ENCODE assay signal across 18 cellular contexts in genomic region chr17:4326608-4327007, GRCh38. TPM values are rescaled to one million over a fixed set of nuclear protein-coding genes. Genes with fewer than 3 reads are reported as not detected.
DNase-seq lines count a peak whose midpoint lies in the region; ATAC-seq and TF ChIP-seq lines count a peak whose summit lies in the region.
"Had no signal": no experiment of that assay in that cellular context is flagged by ENCODE, and none has a peak within 500 bp of the region (broad histone marks: within the 10 kb centered on the region; RNA-seq: fewer than 3 reads in every experiment).

No MANE protein-coding gene starts in this region.

- H3K27me3 ChIP-seq in foreskin keratinocyte (no peaks in the 10 kb centered on the region), smooth muscle cell (ENCODE audit: low read depth) (no peaks in the 10 kb centered on the region), lower lobe of right lung (ENCODE audit: low read depth) (no peaks in the 10 kb centered on the region)

- POLR2A ChIA-PET in HEK293 (lab: Yijun Ruan, JAX) = no interaction called here
- POLR2A ChIA-PET in WTC11 (lab: Charles Lee) = no interaction called here

- H3K4me3 ChIP-seq in HEK293 (ENCODE audit: low read depth, low read length) (no peak overlapping the region), smooth muscle cell (no peak overlapping the region), lower lobe of right lung (no peak overlapping the region)

- H3K36me3 Mint-ChIP-seq in WTC11 = peaks cover 11% of the 10 kb centered on the region; the same call in 1 of the 2 replicates

- H3K4me1 Mint-ChIP-seq in WTC11 = peaks cover 64% of the 10 kb centered on the region

- H3K27ac ChIP-seq in HEK293 (ENCODE audit: extremely low read depth, low read depth, low read length) = no peak overlapping the region
- peak overlapping the region; percentile 92 for H3K27ac ChIP-seq in foreskin keratinocyte
- H3K27ac ChIP-seq in smooth muscle cell (ENCODE audit: low read depth) = peak overlapping the region; percentile 97
- no peak overlapping the region for H3K27ac ChIP-seq in lower lobe of right lung
- H3K27ac ChIP-seq: HL-60 had no signal

- peaks cover 12% of the 10 kb centered on the region for H3F3A ChIP-seq in smooth muscle cell (ENCODE audit: low read depth)

- DNase-seq in WTC11 (ENCODE audit: low spot score) (no peak), foreskin keratinocyte (peak; percentile 82 to 90), smooth muscle cell (lab: John Stamatoyannopoulos, UW; ENCODE audit: unreplicated experiment) (no peak), lower lobe of right lung (no peak), SK-N-DZ (ENCODE audit: low spot score) (no peak), NCI-H748 (lab: John Stamatoyannopoulos, UW; ENCODE audit: unreplicated experiment) (no peak), SIG-M5 treated with dmso at 0.1 percent for 504 hours (lab: John Stamatoyannopoulos, UW; ENCODE audit: unreplicated experiment) (no peak)
- DNase-seq: CD4-positive, CD25-positive, alpha-beta regulatory T cell; DMS53; H9; MV-4-11; NCI-H1417 treated with DMSO at 0.1 percent for 48 hours; NCI-H2029; NCI-H2171 treated with DMSO at 0.1 percent for 48 hours; NCI-H510A had no signal

- peaks cover 6% of the 10 kb centered on the region; the same call in 1 of the 2 replicates for H3K9me3 Mint-ChIP-seq in WTC11

- H3K4me1 ChIP-seq in HEK293 (ENCODE audit: control insufficient read depth, insufficient read depth, low read length) = peaks cover 17% of the 10 kb centered on the region
- H3K4me1 ChIP-seq in foreskin keratinocyte = peaks cover 49% of the 10 kb centered on the region
- peaks cover 11% of the 10 kb centered on the region for H3K4me1 ChIP-seq in smooth muscle cell (ENCODE audit: low read depth)
- H3K4me1 ChIP-seq in lower lobe of right lung = peaks cover 11% of the 10 kb centered on the region

- no peak for TF ChIP-seq CTCF in HEK293 (tag by site-specific recombination; IDR thresholded peaks at IDR 0.05)
- TF ChIP-seq CTCF in WTC11 (IDR thresholded peaks at IDR 0.05) = no peak
- no peak for TF ChIP-seq CTCF in foreskin keratinocyte (conservative IDR thresholded peaks at IDR 0.05)
- TF ChIP-seq CTCF in smooth muscle cell (IDR thresholded peaks at IDR 0.05; ENCODE audit: borderline replicate concordance, insufficient read depth, poor library complexity, severe bottlenecking) = no peak
- no peak for TF ChIP-seq CTCF in lower lobe of right lung (IDR thresholded peaks at IDR 0.05)

- intact Hi-C loops in lower lobe of right lung (cut with DNase I) = no loop called here

- H3K79me2 ChIP-seq in smooth muscle cell (ENCODE audit: low read depth) = peaks cover 92% of the 10 kb centered on the region

- H4K20me1 ChIP-seq in smooth muscle cell (ENCODE audit: low read depth) = peaks cover 93% of the 10 kb centered on the region

- H3K4me2 ChIP-seq in smooth muscle cell = no peak overlapping the region

- ATAC-seq in WTC11 (no peak), foreskin keratinocyte (peak; percentile 64), lower lobe of right lung (no peak)
- ATAC-seq: Right ventricle myocardium inferior had no signal

- CTCF ChIA-PET in HEK293 (lab: Yijun Ruan, JAX) (no interaction called here), WTC11 (lab: Charles Lee) (interaction anchor here (0.6 kb wide), 1 partner anchor 127 kb away, joined by 3 read pairs; no protein-coding TSS in a partner anchor)

- H2AFZ ChIP-seq in smooth muscle cell (ENCODE audit: low read depth) = no peak overlapping the region

- no peak overlapping the region for H3K4me3 Mint-ChIP-seq in WTC11
- H3K4me3 Mint-ChIP-seq: H9 had no signal

- 92% methylated on average over 2 of the region's 2 CpGs for WGBS in smooth muscle cell (ENCODE audit: low lambda C conversion rate)

- H3K9ac ChIP-seq in smooth muscle cell (ENCODE audit: low read depth) = peak overlapping the region; percentile 49

- H3K27me3 Mint-ChIP-seq in WTC11 (ENCODE audit: low read depth) = no peaks in the 10 kb centered on the region
- H3K27me3 Mint-ChIP-seq: CD4-positive, CD25-positive, alpha-beta regulatory T cell had no signal

- peak overlapping the region; percentile 37 for H3K27ac Mint-ChIP-seq in WTC11

- H3K36me3 ChIP-seq in HEK293 (ENCODE audit: control insufficient read depth in 2 of 2, insufficient read depth in 1 of 2, low read length in 2 of 2) (peaks cover 0 to 4% of the 10 kb centered on the region in 2 experiments; a peak in 2 of 3 replicates), smooth muscle cell (ENCODE audit: low read depth) (no peaks in the 10 kb centered on the region), lower lobe of right lung (no peaks in the 10 kb centered on the region)

- H3K9me3 ChIP-seq in HEK293 (ENCODE audit: control insufficient read depth, insufficient read depth, low read depth, low read length) = no peaks in the 10 kb centered on the region
- no peaks in the 10 kb centered on the region for H3K9me3 ChIP-seq in smooth muscle cell (replicated peaks; ENCODE audit: low read depth)
- H3K9me3 ChIP-seq in lower lobe of right lung = peaks cover 9% of the 10 kb centered on the region

TF ChIP-seq in HEK293, 187 proteins besides CTCF, POLR2A, EP300 and RAD21:
- TF ChIP-seq, protein P1, sequence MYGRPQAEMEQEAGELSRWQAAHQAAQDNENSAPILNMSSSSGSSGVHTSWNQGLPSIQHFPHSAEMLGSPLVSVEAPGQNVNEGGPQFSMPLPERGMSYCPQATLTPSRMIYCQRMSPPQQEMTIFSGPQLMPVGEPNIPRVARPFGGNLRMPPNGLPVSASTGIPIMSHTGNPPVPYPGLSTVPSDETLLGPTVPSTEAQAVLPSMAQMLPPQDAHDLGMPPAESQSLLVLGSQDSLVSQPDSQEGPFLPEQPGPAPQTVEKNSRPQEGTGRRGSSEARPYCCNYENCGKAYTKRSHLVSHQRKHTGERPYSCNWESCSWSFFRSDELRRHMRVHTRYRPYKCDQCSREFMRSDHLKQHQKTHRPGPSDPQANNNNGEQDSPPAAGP (tag by site-specific recombination; IDR thresholded peaks at IDR 0.05) = no peak
- TF ChIP-seq ZNF785 (tag by site-specific recombination; IDR thresholded peaks at IDR 0.05) (no peak), ZNF473 (tag by site-specific recombination; IDR thresholded peaks at IDR 0.05) (no peak), ZNF560 (tag by site-specific recombination; IDR thresholded peaks at IDR 0.05; ENCODE audit: borderline replicate concordance) (0 out of 2 replicates have a peak, but pooled peaks have one; percentile 11), ZNF23 (tag by site-specific recombination; IDR thresholded peaks at IDR 0.05; ENCODE audit: borderline replicate concordance) (no peak), TRIM28 (IDR thresholded peaks at IDR 0.05; ENCODE audit: borderline replicate concordance, low read length) (no peak), ZNF146 (tag by site-specific recombination; IDR thresholded peaks at IDR 0.05) (no peak), ZNF112 (tag by site-specific recombination; IDR thresholded peaks at IDR 0.05) (no peak)

TF ChIP-seq in WTC11, 78 proteins besides CTCF, POLR2A, EP300 and RAD21:
- TF ChIP-seq E2F4 (CRISPR knock-in tag; IDR thresholded peaks at IDR 0.05; ENCODE audit: borderline replicate concordance, low read depth) (no peak), ZNF423 (CRISPR knock-in tag; IDR thresholded peaks at IDR 0.05) (no peak), FOXK1 (CRISPR knock-in tag; IDR thresholded peaks at IDR 0.05) (no peak), TP53 (CRISPR knock-in tag; IDR thresholded peaks at IDR 0.05) (no peak)
- TF ChIP-seq, protein P2, sequence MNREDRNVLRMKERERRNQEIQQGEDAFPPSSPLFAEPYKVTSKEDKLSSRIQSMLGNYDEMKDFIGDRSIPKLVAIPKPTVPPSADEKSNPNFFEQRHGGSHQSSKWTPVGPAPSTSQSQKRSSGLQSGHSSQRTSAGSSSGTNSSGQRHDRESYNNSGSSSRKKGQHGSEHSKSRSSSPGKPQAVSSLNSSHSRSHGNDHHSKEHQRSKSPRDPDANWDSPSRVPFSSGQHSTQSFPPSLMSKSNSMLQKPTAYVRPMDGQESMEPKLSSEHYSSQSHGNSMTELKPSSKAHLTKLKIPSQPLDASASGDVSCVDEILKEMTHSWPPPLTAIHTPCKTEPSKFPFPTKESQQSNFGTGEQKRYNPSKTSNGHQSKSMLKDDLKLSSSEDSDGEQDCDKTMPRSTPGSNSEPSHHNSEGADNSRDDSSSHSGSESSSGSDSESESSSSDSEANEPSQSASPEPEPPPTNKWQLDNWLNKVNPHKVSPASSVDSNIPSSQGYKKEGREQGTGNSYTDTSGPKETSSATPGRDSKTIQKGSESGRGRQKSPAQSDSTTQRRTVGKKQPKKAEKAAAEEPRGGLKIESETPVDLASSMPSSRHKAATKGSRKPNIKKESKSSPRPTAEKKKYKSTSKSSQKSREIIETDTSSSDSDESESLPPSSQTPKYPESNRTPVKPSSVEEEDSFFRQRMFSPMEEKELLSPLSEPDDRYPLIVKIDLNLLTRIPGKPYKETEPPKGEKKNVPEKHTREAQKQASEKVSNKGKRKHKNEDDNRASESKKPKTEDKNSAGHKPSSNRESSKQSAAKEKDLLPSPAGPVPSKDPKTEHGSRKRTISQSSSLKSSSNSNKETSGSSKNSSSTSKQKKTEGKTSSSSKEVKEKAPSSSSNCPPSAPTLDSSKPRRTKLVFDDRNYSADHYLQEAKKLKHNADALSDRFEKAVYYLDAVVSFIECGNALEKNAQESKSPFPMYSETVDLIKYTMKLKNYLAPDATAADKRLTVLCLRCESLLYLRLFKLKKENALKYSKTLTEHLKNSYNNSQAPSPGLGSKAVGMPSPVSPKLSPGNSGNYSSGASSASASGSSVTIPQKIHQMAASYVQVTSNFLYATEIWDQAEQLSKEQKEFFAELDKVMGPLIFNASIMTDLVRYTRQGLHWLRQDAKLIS (CRISPR knock-in tag; IDR thresholded peaks at IDR 0.05; ENCODE audit: borderline replicate concordance) = no peak
- TF ChIP-seq, protein P3, sequence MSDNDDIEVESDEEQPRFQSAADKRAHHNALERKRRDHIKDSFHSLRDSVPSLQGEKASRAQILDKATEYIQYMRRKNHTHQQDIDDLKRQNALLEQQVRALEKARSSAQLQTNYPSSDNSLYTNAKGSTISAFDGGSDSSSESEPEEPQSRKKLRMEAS (CRISPR knock-in tag; IDR thresholded peaks at IDR 0.05) = no peak

RNA-seq across cellular contexts. Expression of gene UBE2G1, which starts 39.9 kb away (rescaled TPM):
- total RNA-seq in WTC11 (2021) (177 to 201 TPM (median 198 TPM) in 3 replicates), foreskin keratinocyte (57.0 and 63.3 TPM in 2 replicates), smooth muscle cell (62.3 and 63.7 TPM in 2 replicates), lower lobe of right lung (42.5 TPM)
- polyA plus RNA-seq in foreskin keratinocyte (34.0 and 36.4 TPM in 2 replicates), smooth muscle cell (39.9 and 52.5 TPM in 2 replicates)
- 89.3 and 113 TPM in 2 replicates for polyA plus RNA-seq in SK-N-DZ (2014; cell fraction: cytosol; rRNA removed)
- 42.8 and 63.0 TPM in 2 replicates for polyA plus RNA-seq in SK-N-DZ (2014; cell fraction: nucleus; rRNA removed)

Comparison
In these comparisons a context has a peak if more than half of its experiments do, and no peak if none do; other contexts are left out.
1. H3K27ac ChIP-seq: peak in foreskin keratinocyte (single experiment) and smooth muscle cell (single experiment); none in HEK293 (single experiment) and lower lobe of right lung (single experiment).
2. DNase-seq: peak in foreskin keratinocyte (2 of 2); none in WTC11 (single experiment), smooth muscle cell (single experiment), lower lobe of right lung (single experiment), SK-N-DZ (single experiment), NCI-H748 (single experiment) and SIG-M5 treated with dmso at 0.1 percent for 504 hours (single experiment).